In genomic region chr7:21587139-21587773, GRCh38 we compare ENCODE assay signal across 18 cellular contexts. TPM values are rescaled to one million over a fixed set of nuclear protein-coding genes. Genes with fewer than 3 reads are reported as not detected.
"Had no signal": no experiment of that assay in that cellular context is flagged by ENCODE, and none has a peak within 500 bp of the region (broad histone marks: within the 10 kb centered on the region; RNA-seq: fewer than 3 reads in every experiment).

No MANE protein-coding gene starts in this region.

- H3K27ac Mint-ChIP-seq: activated CD4-positive, alpha-beta T cell treated with anti-CD3 and anti-CD28 coated beads, Interleukin-2, amount 10 ng/mL, durations not matched to agents 7 days and 5 days; activated T-helper 1 cell treated with anti-CD3 and anti-CD28 coated beads, Interleukin-12 subunit alpha, Interleukin-12 subunit beta, Interleukin-2, Interleukin-4 antibody, amounts not matched to agents 30 ng/mL and 10 ng/mL and 1 ng/mL, durations not matched to agents 14 hours and 24 hours and 36 hours; memory B cell; natural killer cell treated with Interleukin-12 subunit alpha and Interleukin-12 subunit beta and Interleukin-15 and Interleukin-18, amount 100 ng/mL, for 72 hours; progenitor cell of endocrine pancreas; T-helper 2 cell treated with Interferon-gamma antibody and Interleukin-4, amounts not matched to agents 5 μg/mL and 100 μg/mL, for 36 hours had no signal

- H3K4me1 Mint-ChIP-seq: memory B cell had no signal

- ATAC-seq: left ventricle myocardium superior; natural killer cell treated with Interleukin-12 subunit alpha and Interleukin-12 subunit beta and Interleukin-15 and Interleukin-18, amount 100 ng/mL, for 72 hours; stimulated activated naive CD8-positive, alpha-beta T cell treated with anti-CD3 and anti-CD28 coated beads, Interleukin-15, Interleukin-2, amounts not matched to agents 100 U/mL and 50 U/mL, for 24 hours had no signal

- DNase-seq: activated CD4-positive, alpha-beta T cell treated with anti-CD3 and anti-CD28 coated beads, Interleukin-2, amount 10 ng/mL, durations not matched to agents 7 days and 5 days; activated CD4-positive, CD25-positive, alpha-beta regulatory T cell; activated CD8-positive, alpha-beta memory T cell treated with anti-CD3 and anti-CD28 coated beads for 24 hours; aorta; erythroblast; hippocampal formation; left ventricle myocardium superior; occipital lobe; stimulated activated CD4-positive, alpha-beta T cell treated with anti-CD3 and anti-CD28 coated beads, Interleukin-4, amount 100 ng/mL, for 24 hours; stimulated activated naive CD8-positive, alpha-beta T cell treated with anti-CD3 and anti-CD28 coated beads, Interleukin-15, Interleukin-2, amounts not matched to agents 100 U/mL and 50 U/mL, for 24 hours; transverse colon had no signal

- H3K27me3 Mint-ChIP-seq: activated CD4-positive, alpha-beta T cell treated with anti-CD3 and anti-CD28 coated beads, Interleukin-2, amount 10 ng/mL, durations not matched to agents 7 days and 5 days; progenitor cell of endocrine pancreas had no signal

- H3K4me3 Mint-ChIP-seq: activated CD4-positive, alpha-beta T cell treated with anti-CD3 and anti-CD28 coated beads, Interleukin-2, amount 10 ng/mL, durations not matched to agents 7 days and 5 days; activated T-helper 1 cell treated with anti-CD3 and anti-CD28 coated beads, Interleukin-12 subunit alpha, Interleukin-12 subunit beta, Interleukin-2, Interleukin-4 antibody, amounts not matched to agents 30 ng/mL and 10 ng/mL and 1 ng/mL, durations not matched to agents 14 hours and 24 hours and 36 hours; memory B cell; natural killer cell treated with Interleukin-12 subunit alpha and Interleukin-12 subunit beta and Interleukin-15 and Interleukin-18, amount 100 ng/mL, for 72 hours; T-helper 2 cell treated with Interferon-gamma antibody and Interleukin-4, amounts not matched to agents 5 μg/mL and 100 μg/mL, for 36 hours had no signal

- H3K27ac ChIP-seq: right atrium auricular region, transverse colon had no signal

- H3K4me3 ChIP-seq: right atrium auricular region, transverse colon had no signal

- H3K4me1 ChIP-seq: right atrium auricular region, transverse colon had no signal

- H3K27me3 ChIP-seq: right atrium auricular region, transverse colon had no signal

- H3K36me3 ChIP-seq: right atrium auricular region, transverse colon had no signal

RNA-seq across cellular contexts. Expression of gene DNAH11, which starts 44.4 kb away (rescaled TPM):
- total RNA-seq: kidney epithelial cell had no signal
